Comparison of ENCODE assay signal across 1 cellular context in genomic region chr3:39383190-39383912, GRCh38.
A peak's percentile ranks its signal among the peaks of the same experiment; 100 is the strongest.
TF ChIP-seq lines count a peak whose summit lies in the region.

TSS of gene SLC25A38 (plus strand) at chr3:39383370. CDS start at chr3:39383725, 355 bp downstream.

TF ChIP-seq in IMR-90, 13 proteins besides CTCF, POLR2A, EP300 and RAD21 (continued from another document):
- TF ChIP-seq, protein P1, sequence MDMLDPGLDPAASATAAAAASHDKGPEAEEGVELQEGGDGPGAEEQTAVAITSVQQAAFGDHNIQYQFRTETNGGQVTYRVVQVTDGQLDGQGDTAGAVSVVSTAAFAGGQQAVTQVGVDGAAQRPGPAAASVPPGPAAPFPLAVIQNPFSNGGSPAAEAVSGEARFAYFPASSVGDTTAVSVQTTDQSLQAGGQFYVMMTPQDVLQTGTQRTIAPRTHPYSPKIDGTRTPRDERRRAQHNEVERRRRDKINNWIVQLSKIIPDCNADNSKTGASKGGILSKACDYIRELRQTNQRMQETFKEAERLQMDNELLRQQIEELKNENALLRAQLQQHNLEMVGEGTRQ (IDR thresholded peaks at IDR 0.05; ENCODE audit: low read depth, low read length): peak; percentile 95
- TF ChIP-seq CHD1 (IDR thresholded peaks at IDR 0.05; ENCODE audit: low read depth, low read length): no peak
- TF ChIP-seq SMC3 (IDR thresholded peaks at IDR 0.05; ENCODE audit: low read depth, low read length): peak; percentile 2; the same call in 1 of the 2 replicates
